8 cellular contexts compared by ENCODE assay signal in genomic region chr6:117840541-117840983, GRCh38.
DNase-seq lines count a peak whose midpoint lies in the region; ATAC-seq and TF ChIP-seq lines count a peak whose summit lies in the region.

No MANE protein-coding gene starts in this region.

- H3K9ac ChIP-seq in PC-3 (ENCODE audit: low read length), result no peak overlapping the region

- intact Hi-C loops in PC-3 (cut with micrococcal nuclease) (loop anchor here (2.0 to 5.0 kb wide), 2 partner anchors 424 to 712 kb away; no protein-coding TSS in a partner anchor), dorsolateral prefrontal cortex (cut with DNase I) (no loop called here)

- H3F3A ChIP-seq in PC-3 (ENCODE audit: low read length, unreplicated experiment), result no peaks in the 10 kb centered on the region

- POLR2A ChIA-PET in PC-3 (lab: Charles Lee; ENCODE audit: unreplicated experiment), result no interaction called here

- no peak overlapping the region for H3K4me2 ChIP-seq in PC-3 (ENCODE audit: low read length)

- TF ChIP-seq CTCF in PC-3 (conservative IDR thresholded peaks at IDR 0.05; ENCODE audit: low read depth, low read length) (peak; percentile 68), foreskin fibroblast (IDR thresholded peaks at IDR 0.05; ENCODE audit: low read depth, low read length) (peak; percentile 13), dorsolateral prefrontal cortex (IDR thresholded peaks at IDR 0.05 in 54 of 56, conservative IDR thresholded peaks at IDR 0.05 in 2 of 56; ENCODE audit: low read depth in 1 of 56, partially characterized antibody in 56 of 56) (peak in 26 of 56 donors; percentile 6 to 40 (median 23))

- H2AFZ ChIP-seq in PC-3 (ENCODE audit: low read length), result no peak overlapping the region

- DNase-seq in Caki2 (ENCODE audit: low read depth), result peak; percentile 29
- DNase-seq in HT-29 (ENCODE audit: low spot score), result peak; percentile 72
- peak; percentile 65 for DNase-seq in PC-3
- DNase-seq in foreskin fibroblast, result peak in 1 of 2 donors; percentile 15
- DNase-seq in cerebellar nuclear complex (lab: John Stamatoyannopoulos, UW), result no peak
- no peak for DNase-seq in dorsolateral prefrontal cortex

- peak; percentile 54 for ATAC-seq in PC-3
- no peak for ATAC-seq in HG03521 (IDR thresholded peaks at IDR 0.05; ENCODE audit: unreplicated experiment)
- no peak for ATAC-seq in HG03159 (IDR thresholded peaks at IDR 0.05; ENCODE audit: unreplicated experiment)

- no peaks in the 10 kb centered on the region for H3K9me2 ChIP-seq in PC-3 (replicated peaks; ENCODE audit: low read length)

- CTCF ChIA-PET in PC-3 (lab: Charles Lee), result no interaction called here

- H3K27me3 ChIP-seq in PC-3 (ENCODE audit: low read length) (no peaks in the 10 kb centered on the region), dorsolateral prefrontal cortex (peaks cover 0 to 4% (median 0%) of the 10 kb centered on the region in 45 donors)

- H3K4me3 ChIP-seq in PC-3 (ENCODE audit: low read length) (no peak overlapping the region), foreskin fibroblast (ENCODE audit: low read depth in 1 of 2, low read length in 2 of 2) (no peak overlapping the region), dorsolateral prefrontal cortex (no peak overlapping the region)

- no TSS peak for BruUV-seq in PC-3 (replicated peaks; lab: Mats Ljungman, UMichigan)

- H3K27ac ChIP-seq in PC-3 (ENCODE audit: low read length) (no peak overlapping the region), dorsolateral prefrontal cortex (no peak overlapping the region)

- H3K79me2 ChIP-seq in PC-3 (ENCODE audit: low read length), result no peaks in the 10 kb centered on the region

- H3K9me3 ChIP-seq in PC-3 (ENCODE audit: low read length), result no peaks in the 10 kb centered on the region

- H4K20me1 ChIP-seq in PC-3 (ENCODE audit: low read length), result no peaks in the 10 kb centered on the region

- no peaks in the 10 kb centered on the region for H3K4me1 ChIP-seq in PC-3 (ENCODE audit: insufficient read depth, low read length)

- in situ Hi-C loops in Caki2 (cut with HindIII; ENCODE audit: low pct_unique_long_range_greater_than_20kb, low sequenced_read_pairs), result no loop called here

- H3K36me3 ChIP-seq in PC-3 (ENCODE audit: low read depth, low read length), result no peaks in the 10 kb centered on the region; the same call in 1 of the 2 replicates

Comparison
In these comparisons a context has a peak if more than half of its experiments do, and no peak if none do; other contexts are left out.
1. DNase-seq: peak in Caki2 (single experiment), HT-29 (single experiment) and PC-3 (single experiment); none in cerebellar nuclear complex (0 of 2) and dorsolateral prefrontal cortex (0 of 10).